ENCODE assay signal across 23 cellular contexts in genomic region chr2:215190588-215190987, GRCh38.
"Had no signal": no experiment of that assay in that cellular context is flagged by ENCODE, and none has a peak within 500 bp of the region (broad histone marks: within the 10 kb centered on the region; RNA-seq: fewer than 3 reads in every experiment).

No MANE protein-coding gene starts in this region.

- DNase-seq: hippocampal formation; kidney glomerular epithelial cell; left cardiac atrium; left ventricle myocardium superior; mesenchymal stem cell; naive thymus-derived CD8-positive, alpha-beta T cell; nucleus accumbens; pancreas; posterior cingulate gyrus; retina; right cardiac atrium; stimulated activated CD4-positive, alpha-beta T cell treated with anti-CD3 and anti-CD28 coated beads, Interleukin-2, amount 100 ng/mL, for 48 hours; stimulated activated CD4-positive, alpha-beta T cell treated with anti-CD3 and anti-CD28 coated beads, Interleukin-4, amount 100 ng/mL, for 4 hours; stimulated activated CD8-positive, alpha-beta memory T cell treated with anti-CD3 and anti-CD28 coated beads, Interleukin-4, amount 100 ng/mL, for 48 hours; stimulated activated naive B cell treated with anti-CD40 and anti-IgM and Interleukin-4, amounts not matched to agents 10 μg/mL and 1 μg/mL and 100 μg/mL, for 72 hours; stimulated activated naive CD8-positive, alpha-beta T cell treated with anti-CD3 and anti-CD28 coated beads, Interleukin-15, Interleukin-2, amounts not matched to agents 100 U/mL and 50 U/mL, for 24 hours; stomach; testis; thyroid gland; transverse colon; upper lobe of left lung had no signal

- FAIRE-seq: pancreas had no signal

- ATAC-seq: left cardiac atrium; left lobe of liver; left ventricle myocardium superior; naive thymus-derived CD8-positive, alpha-beta T cell; pancreas; right cardiac atrium; sciatic nerve; stimulated activated naive B cell treated with anti-CD40 and anti-IgM and Interleukin-4, amounts not matched to agents 10 μg/mL and 1 μg/mL and 100 μg/mL, for 72 hours; stimulated activated naive CD8-positive, alpha-beta T cell treated with anti-CD3 and anti-CD28 coated beads, Interleukin-15, Interleukin-2, amounts not matched to agents 100 U/mL and 50 U/mL, for 24 hours had no signal
